ENCODE assay signal across 11 cellular contexts in the genomic region with DNA sequence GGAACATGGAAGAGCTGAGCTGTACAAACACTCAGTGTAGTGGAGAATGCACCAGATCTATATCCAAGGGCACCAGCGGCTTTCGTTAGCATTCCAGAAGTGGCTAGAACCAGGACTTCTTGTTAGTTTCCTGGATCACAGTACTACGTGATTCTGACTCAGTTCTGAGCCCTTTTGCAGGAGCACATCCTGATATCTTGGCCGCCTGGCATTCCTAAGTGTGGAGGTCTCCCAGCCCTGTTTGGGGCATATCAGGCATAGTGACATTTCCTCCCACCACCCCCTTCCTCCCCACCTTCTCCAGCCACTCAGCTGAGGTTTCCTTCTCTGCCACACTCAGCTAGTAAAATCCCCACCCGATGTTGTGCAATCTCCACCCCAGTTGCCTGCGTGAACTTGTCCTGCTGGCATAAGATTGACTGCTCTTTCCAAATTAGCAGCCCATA.
A peak's percentile ranks its signal among the peaks of the same experiment; 100 is the strongest.
DNase-seq lines count a peak whose midpoint lies in the region; ATAC-seq and TF ChIP-seq lines count a peak whose summit lies in the region.
"Had no signal": no experiment of that assay in that cellular context is flagged by ENCODE, and none has a peak within 500 bp of the region (broad histone marks: within the 10 kb centered on the region; RNA-seq: fewer than 3 reads in every experiment).

No MANE protein-coding gene starts in this region.

- no peak for TF ChIP-seq CTCF in epithelial cell of esophagus (IDR thresholded peaks at IDR 0.05; ENCODE audit: insufficient read depth, low read depth, low read length, missing control alignments)

- peaks cover 45% of the 10 kb centered on the region for H3K36me3 Mint-ChIP-seq in natural killer cell treated with Interleukin-12 subunit alpha and Interleukin-12 subunit beta and Interleukin-15 and Interleukin-18, amount 100 ng/mL, for 72 hours

- no peaks in the 10 kb centered on the region for H3K9me3 Mint-ChIP-seq in natural killer cell treated with Interleukin-12 subunit alpha and Interleukin-12 subunit beta and Interleukin-15 and Interleukin-18, amount 100 ng/mL, for 72 hours

- H3K27me3 Mint-ChIP-seq in natural killer cell treated with Interleukin-12 subunit alpha and Interleukin-12 subunit beta and Interleukin-15 and Interleukin-18, amount 100 ng/mL, for 72 hours: no peaks in the 10 kb centered on the region

- DNase-seq in EH (ENCODE audit: low read depth) (peak; percentile 60), NOMO-1 treated with DMSO at 0.1 percent for 48 hours (lab: John Stamatoyannopoulos, UW; ENCODE audit: unreplicated experiment) (peak; percentile 80), epithelial cell of esophagus (ENCODE audit: low read depth) (peak; percentile 97), NCI-H748 treated with DMSO at 0.1 percent for 48 hours (lab: John Stamatoyannopoulos, UW) (no peak), NCI-H1694 (lab: John Stamatoyannopoulos, UW) (no peak)
- peak; percentile 88 for DNase-seq in natural killer cell treated with Interleukin-12 subunit alpha and Interleukin-12 subunit beta and Interleukin-15 and Interleukin-18, amount 100 ng/mL, for 72 hours (ENCODE audit: low spot score)

- peak; percentile 86 to 88 for ATAC-seq in natural killer cell treated with Interleukin-12 subunit alpha and Interleukin-12 subunit beta and Interleukin-15 and Interleukin-18, amount 100 ng/mL, for 72 hours
- no peak for ATAC-seq in GM21360 (IDR thresholded peaks at IDR 0.05; ENCODE audit: unreplicated experiment)
- ATAC-seq in GM21737 (IDR thresholded peaks at IDR 0.05; ENCODE audit: unreplicated experiment): no peak

- H3K4me1 Mint-ChIP-seq in natural killer cell treated with Interleukin-12 subunit alpha and Interleukin-12 subunit beta and Interleukin-15 and Interleukin-18, amount 100 ng/mL, for 72 hours (ENCODE audit: low read depth in 2 of 2): peaks cover 68 to 71% of the 10 kb centered on the region in 2 donors

- no peak overlapping the region for H3K4me3 ChIP-seq in epithelial cell of esophagus (ENCODE audit: low read length)
- H3K4me3 ChIP-seq: adrenal gland, SJSA1, tibial nerve had no signal

- peak overlapping the region; percentile 78 for H3K4me3 Mint-ChIP-seq in natural killer cell treated with Interleukin-12 subunit alpha and Interleukin-12 subunit beta and Interleukin-15 and Interleukin-18, amount 100 ng/mL, for 72 hours

- H3K27ac Mint-ChIP-seq in natural killer cell treated with Interleukin-12 subunit alpha and Interleukin-12 subunit beta and Interleukin-15 and Interleukin-18, amount 100 ng/mL, for 72 hours: peak overlapping the region in 1 of 2 donors; percentile 88

Comparison
In these comparisons a context has a peak if more than half of its experiments do, and no peak if none do; other contexts are left out.
1. DNase-seq: peak in EH (single experiment), NOMO-1 treated with DMSO at 0.1 percent for 48 hours (single experiment), epithelial cell of esophagus (single experiment) and natural killer cell treated with Interleukin-12 subunit alpha and Interleukin-12 subunit beta and Interleukin-15 and Interleukin-18, amount 100 ng/mL, for 72 hours (single experiment); none in NCI-H748 treated with DMSO at 0.1 percent for 48 hours (single experiment) and NCI-H1694 (single experiment).
2. ATAC-seq: peak in natural killer cell treated with Interleukin-12 subunit alpha and Interleukin-12 subunit beta and Interleukin-15 and Interleukin-18, amount 100 ng/mL, for 72 hours (2 of 2); none in GM21360 (single experiment) and GM21737 (single experiment).